Comparison of ENCODE assay signal across 16 cellular contexts in the genomic region with DNA sequence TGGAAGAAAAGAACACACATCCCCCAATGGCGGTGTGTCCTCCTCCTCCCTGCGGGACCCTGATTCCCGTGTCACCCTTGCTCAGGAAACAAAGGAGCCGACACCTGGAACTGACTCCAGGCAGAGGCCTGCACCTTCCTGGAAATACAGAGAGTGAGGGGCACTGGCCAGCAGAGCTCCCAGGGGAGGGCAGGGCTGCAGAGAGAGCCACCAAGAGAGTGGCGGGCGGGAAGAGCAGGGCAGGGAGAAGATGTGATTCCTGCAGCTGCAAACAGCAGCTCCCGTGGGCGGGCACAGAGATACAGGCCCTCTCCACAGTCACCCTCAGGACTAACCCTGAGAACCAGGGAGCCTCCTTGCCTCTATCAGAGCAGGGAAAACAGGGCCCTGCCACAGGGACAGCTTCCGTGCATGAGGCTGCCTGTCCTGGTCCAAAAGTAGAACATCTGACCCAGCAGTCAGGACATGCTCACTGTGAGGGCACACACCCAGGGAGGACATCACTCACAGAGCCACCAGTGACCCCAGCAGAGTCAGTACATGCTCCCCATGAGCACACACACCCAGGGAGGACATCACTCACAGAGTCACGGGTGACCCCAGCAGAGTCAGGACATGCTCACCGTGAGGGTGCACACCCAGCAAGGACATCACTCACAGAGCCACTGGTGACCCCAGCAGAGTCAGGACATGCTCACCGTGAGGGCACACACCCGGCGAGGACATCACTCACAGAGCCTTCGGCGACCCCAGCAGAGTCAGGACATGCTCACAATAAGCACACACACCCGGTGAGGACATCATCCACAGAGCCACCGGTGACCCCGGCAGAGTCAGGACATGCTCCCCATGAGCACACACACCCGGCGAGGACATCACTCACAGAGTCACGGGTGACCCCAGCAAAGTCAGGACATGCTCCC.
A peak's percentile ranks its signal among the peaks of the same experiment; 100 is the strongest.
DNase-seq lines count a peak whose midpoint lies in the region; ATAC-seq and FAIRE-seq lines count a peak whose summit lies in the region.
"Had no signal": no experiment of that assay in that cellular context is flagged by ENCODE, and none has a peak within 500 bp of the region (broad histone marks: within the 10 kb centered on the region; RNA-seq: fewer than 3 reads in every experiment).

No MANE protein-coding gene starts in this region.

- H3K9me3 Mint-ChIP-seq in activated T-helper 2 cell treated with anti-CD3 and anti-CD28 coated beads, Interferon-gamma antibody, Interleukin-2, Interleukin-4, amounts not matched to agents 10 μg/mL and 5 μg/mL and 100 μg/mL, durations not matched to agents 14 hours and 24 hours and 36 hours = peaks cover 16% of the 10 kb centered on the region

- no peak for ATAC-seq in left lobe of liver
- ATAC-seq: naive thymus-derived CD8-positive, alpha-beta T cell had no signal

- H3K27ac Mint-ChIP-seq in activated T-helper 2 cell treated with anti-CD3 and anti-CD28 coated beads, Interferon-gamma antibody, Interleukin-2, Interleukin-4, amounts not matched to agents 10 μg/mL and 5 μg/mL and 100 μg/mL, durations not matched to agents 14 hours and 24 hours and 36 hours = no peak overlapping the region

- FAIRE-seq in GM19239 (lab: Jason Lieb, UNC) = no peak
- FAIRE-seq: astrocyte had no signal

- H3K27me3 Mint-ChIP-seq in activated T-helper 2 cell treated with anti-CD3 and anti-CD28 coated beads, Interferon-gamma antibody, Interleukin-2, Interleukin-4, amounts not matched to agents 10 μg/mL and 5 μg/mL and 100 μg/mL, durations not matched to agents 14 hours and 24 hours and 36 hours (ENCODE audit: low read depth) = no peaks in the 10 kb centered on the region

- intact Hi-C loops in activated T-helper 2 cell treated with anti-CD3 and anti-CD28 coated beads, Interferon-gamma antibody, Interleukin-2, Interleukin-4, amounts not matched to agents 10 μg/mL and 5 μg/mL and 100 μg/mL, durations not matched to agents 14 hours and 24 hours and 36 hours (cut with micrococcal nuclease) = no loop called here

- DNase-seq in ELF-1 (ENCODE audit: low read depth, low spot score) (peak; percentile 0), left lobe of liver (ENCODE audit: low spot score) (peak; percentile 30), retina (peak; percentile 16), GM19239 (ENCODE audit: insufficient read length, low spot score) (no peak), HPDE6-E6E7 (ENCODE audit: extremely low spot score) (no peak), KG1 (lab: John Stamatoyannopoulos, UW) (no peak), HuH-7 (ENCODE audit: low spot score) (no peak)
- peak; percentile 5 for DNase-seq in activated T-helper 2 cell treated with anti-CD3 and anti-CD28 coated beads, Interferon-gamma antibody, Interleukin-2, Interleukin-4, amounts not matched to agents 10 μg/mL and 5 μg/mL and 100 μg/mL, durations not matched to agents 14 hours and 24 hours and 36 hours (ENCODE audit: low spot score)
- DNase-seq: activated gamma-delta T cell treated with Interleukin-2 at 50 U/mL for 16 hours, AML-193, Calu3, NCI-H187 treated with DMSO at 0.1 percent for 48 hours, NCI-H446, substantia nigra had no signal

- no peaks in the 10 kb centered on the region for H3K36me3 Mint-ChIP-seq in activated T-helper 2 cell treated with anti-CD3 and anti-CD28 coated beads, Interferon-gamma antibody, Interleukin-2, Interleukin-4, amounts not matched to agents 10 μg/mL and 5 μg/mL and 100 μg/mL, durations not matched to agents 14 hours and 24 hours and 36 hours (ENCODE audit: low read depth)

- H3K4me3 Mint-ChIP-seq in activated T-helper 2 cell treated with anti-CD3 and anti-CD28 coated beads, Interferon-gamma antibody, Interleukin-2, Interleukin-4, amounts not matched to agents 10 μg/mL and 5 μg/mL and 100 μg/mL, durations not matched to agents 14 hours and 24 hours and 36 hours (ENCODE audit: low read depth) = no peak overlapping the region
- H3K4me3 Mint-ChIP-seq: naive thymus-derived CD8-positive, alpha-beta T cell had no signal

- no peaks in the 10 kb centered on the region for H3K4me1 Mint-ChIP-seq in activated T-helper 2 cell treated with anti-CD3 and anti-CD28 coated beads, Interferon-gamma antibody, Interleukin-2, Interleukin-4, amounts not matched to agents 10 μg/mL and 5 μg/mL and 100 μg/mL, durations not matched to agents 14 hours and 24 hours and 36 hours (ENCODE audit: low read depth)

Comparison
In these comparisons a context has a peak if more than half of its experiments do, and no peak if none do; other contexts are left out.
1. DNase-seq: peak in ELF-1 (single experiment), activated T-helper 2 cell treated with anti-CD3 and anti-CD28 coated beads, Interferon-gamma antibody, Interleukin-2, Interleukin-4, amounts not matched to agents 10 μg/mL and 5 μg/mL and 100 μg/mL, durations not matched to agents 14 hours and 24 hours and 36 hours (single experiment), left lobe of liver (single experiment) and retina (single experiment); none in GM19239 (single experiment), HPDE6-E6E7 (single experiment), KG1 (single experiment) and HuH-7 (single experiment).